In the genomic region with DNA sequence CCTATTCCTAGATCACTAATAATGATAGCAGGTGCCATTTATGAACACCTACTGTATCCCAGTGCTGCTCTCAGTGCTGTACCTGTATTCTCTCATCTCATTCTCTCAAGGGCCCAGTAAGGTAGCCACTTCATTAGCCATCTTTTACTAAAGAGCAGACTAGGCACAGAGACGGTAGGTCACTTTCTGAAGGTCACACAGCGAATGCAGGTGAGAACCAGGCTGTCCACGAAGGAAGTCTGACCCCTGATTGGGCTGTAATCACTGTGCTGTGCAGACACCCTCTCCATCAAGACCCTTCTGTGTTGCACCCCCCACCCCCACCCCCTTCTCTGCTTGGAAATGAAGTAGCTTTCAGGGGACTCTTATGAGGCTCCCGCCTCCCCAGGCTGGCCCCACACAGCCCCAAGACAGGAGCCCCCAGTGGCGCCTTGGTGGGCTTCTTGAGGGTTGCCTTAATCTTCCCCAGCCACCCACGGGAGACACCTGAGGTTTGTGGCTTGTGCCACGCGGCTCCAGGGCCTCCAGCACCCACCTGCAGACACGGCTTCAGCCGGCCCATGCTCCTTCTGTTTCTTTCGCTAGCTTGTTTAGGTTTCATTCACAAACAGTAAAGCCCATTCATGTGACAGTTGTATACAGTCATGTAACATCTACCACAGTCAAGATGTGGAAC, we compare ENCODE assay signal across 26 cellular contexts.
"Had no signal": no experiment of that assay in that cellular context is flagged by ENCODE, and none has a peak within 500 bp of the region (broad histone marks: within the 10 kb centered on the region; RNA-seq: fewer than 3 reads in every experiment).

No MANE protein-coding gene starts in this region.

- FAIRE-seq: bronchial epithelial cell, TTC549 had no signal

- ATAC-seq: activated naive CD4-positive, alpha-beta T cell treated with anti-CD3 and anti-CD28 coated beads, Interleukin-2, amount 50 U/mL, for 72 hours; activated naive CD8-positive, alpha-beta T cell treated with anti-CD3 and anti-CD28 coated beads, Interleukin-2, amount 50 U/mL, for 24 hours; activated T-cell treated with anti-CD3 and anti-CD28 coated beads, Interleukin-2, amount 50 U/mL, for 4 hours; body of pancreas; T-cell had no signal

- H3K4me1 ChIP-seq: ascending aorta, body of pancreas had no signal

- DNase-seq: activated B cell treated with CpG ODN at 0.5 μM for 24 hours; activated CD4-positive, alpha-beta T cell treated with anti-CD3 and anti-CD28 coated beads for 1 hour; activated CD4-positive, alpha-beta T cell treated with anti-CD3 and anti-CD28 coated beads, Interleukin-2, amount 10 ng/mL, durations not matched to agents 24 days and 14 days; activated CD4-positive, alpha-beta T cell treated with anti-CD3 and anti-CD28 coated beads, Interleukin-2, amount 50 U/mL, for 48 hours; activated effector memory CD4-positive, alpha-beta T cell treated with anti-CD3 and anti-CD28 coated beads, Interleukin-2, amount 50 U/mL, for 16 hours; activated naive CD4-positive, alpha-beta T cell treated with Interleukin-2 at 50 U/mL for 16 hours; activated naive CD8-positive, alpha-beta T cell treated with anti-CD3 and anti-CD28 coated beads, Interleukin-2, amount 50 U/mL, for 24 hours; activated T-cell treated with anti-CD3 and anti-CD28 coated beads, Interleukin-2, amount 50 U/mL, for 4 hours; amniotic stem cell; body of pancreas; KG1; NCI-H1092; NCI-H1417; NCI-H1930; NCI-H2171; NCI-H226; NCI-H526; NCI-H82; SIG-M5; T-cell; T-helper 2 cell; T1000 had no signal

- H3K36me3 ChIP-seq: ascending aorta had no signal

- H3K4me3 ChIP-seq: ascending aorta, body of pancreas had no signal

- H3K27ac ChIP-seq: ascending aorta, body of pancreas had no signal

- H3K27me3 ChIP-seq: ascending aorta, body of pancreas had no signal

- H3K9me3 ChIP-seq: body of pancreas had no signal
